24 cellular contexts compared by ENCODE assay signal in the genomic region with DNA sequence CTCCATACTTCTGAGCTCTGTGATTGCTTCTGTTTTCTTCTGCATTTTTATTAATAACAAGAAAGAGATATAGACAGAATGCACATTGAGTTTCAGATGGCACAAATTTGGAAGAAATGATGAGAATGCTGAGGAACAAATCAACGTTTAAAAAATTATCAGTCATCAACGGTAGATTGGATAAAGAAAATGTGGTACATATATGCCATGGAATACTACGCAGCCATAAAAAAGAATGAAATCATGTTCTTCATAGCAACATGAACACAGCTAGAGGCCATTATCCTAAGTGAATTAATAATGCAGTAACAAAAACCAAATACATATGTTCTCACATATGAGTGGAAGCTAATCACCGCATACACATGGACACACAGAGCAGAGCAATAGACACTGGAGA.
"Had no signal": no experiment of that assay in that cellular context is flagged by ENCODE, and none has a peak within 500 bp of the region (broad histone marks: within the 10 kb centered on the region; RNA-seq: fewer than 3 reads in every experiment).

No MANE protein-coding gene starts in this region.

- H3K9ac ChIP-seq: neural progenitor cell, parathyroid adenoma had no signal

- H3K27me3 ChIP-seq: neural progenitor cell, ovary, right lobe of liver, sigmoid colon, suprapubic skin, testis, tibial artery, transverse colon, upper lobe of right lung, uterus had no signal

- H3K4me3 ChIP-seq: neural progenitor cell, ovary, psoas muscle, right lobe of liver, sigmoid colon, suprapubic skin, testis, tibial artery, transverse colon, upper lobe of right lung, uterus had no signal

- FAIRE-seq: small intestine had no signal

- H3K4me1 ChIP-seq: neural progenitor cell, parathyroid adenoma, psoas muscle, right lobe of liver, sigmoid colon, suprapubic skin, testis, tibial artery, transverse colon, upper lobe of right lung, uterus had no signal

- DNase-seq: natural killer cell; occipital lobe; ovary; posterior cingulate gyrus; psoas muscle; right cardiac atrium; right lobe of liver; sigmoid colon; small intestine; stimulated activated CD4-positive, alpha-beta T cell treated with anti-CD3 and anti-CD28 coated beads, Interleukin-15, amount 100 ng/mL, for 24 hours; stimulated activated CD4-positive, alpha-beta T cell treated with anti-CD3 and anti-CD28 coated beads, Interleukin-2, amount 100 ng/mL, for 24 hours; stimulated activated CD4-positive, alpha-beta T cell treated with anti-CD3 and anti-CD28 coated beads, Interleukin-2, amount 100 ng/mL, for 48 hours; stimulated activated CD4-positive, alpha-beta T cell treated with anti-CD3 and anti-CD28 coated beads, Interleukin-4, amount 100 ng/mL, for 24 hours; stimulated activated naive B cell treated with anti-CD40 and anti-IgM and Interleukin-4, amounts not matched to agents 10 μg/mL and 1 μg/mL and 100 μg/mL, for 72 hours; stimulated activated naive CD4-positive, alpha-beta T cell treated with Interleukin-2 at 50 U/mL for 16 hours; substantia nigra; testis; tibial artery; transverse colon; upper lobe of right lung; uterus had no signal

- H3K79me2 ChIP-seq: parathyroid adenoma had no signal

- H3K36me3 ChIP-seq: neural progenitor cell, ovary, right lobe of liver, sigmoid colon, suprapubic skin, tibial artery, transverse colon, upper lobe of right lung, uterus had no signal

- H3K9me3 ChIP-seq: ovary, psoas muscle, right lobe of liver, sigmoid colon, suprapubic skin, testis, tibial artery, transverse colon, upper lobe of right lung, uterus had no signal

- H3K27ac ChIP-seq: neural progenitor cell, ovary, parathyroid adenoma, psoas muscle, right lobe of liver, sigmoid colon, suprapubic skin, testis, tibial artery, transverse colon, upper lobe of right lung, uterus had no signal

- H2AFZ ChIP-seq: neural progenitor cell, parathyroid adenoma had no signal

- H3K4me2 ChIP-seq: neural progenitor cell had no signal
